9 cellular contexts compared by ENCODE assay signal in the genomic region with DNA sequence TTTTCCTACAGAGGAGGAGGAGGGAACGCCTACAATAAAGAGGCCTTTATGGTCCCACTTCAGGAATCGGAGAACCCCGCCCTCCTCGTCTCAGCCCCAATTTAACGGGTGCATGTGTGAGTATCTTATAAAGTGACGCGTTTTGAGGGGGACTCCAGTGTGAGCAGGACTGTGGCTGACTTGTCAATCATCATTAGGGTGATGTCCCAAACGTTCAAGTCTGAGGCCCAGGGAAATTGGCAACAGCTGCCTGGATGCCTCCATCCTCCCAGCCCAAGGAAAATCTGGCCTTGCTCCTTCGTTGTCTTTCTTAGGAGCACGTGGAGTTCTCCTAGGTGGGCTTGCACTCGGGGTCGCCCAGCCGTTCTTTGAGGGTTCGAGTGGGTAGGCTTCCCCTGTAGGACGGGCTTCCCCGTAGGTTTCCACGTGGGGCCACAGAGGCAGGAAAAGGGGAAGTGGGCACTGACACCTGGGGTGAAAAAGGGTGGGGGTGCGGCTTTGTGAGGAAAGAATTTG. TPM values are rescaled to one million over a fixed set of nuclear protein-coding genes. Genes with fewer than 3 reads are reported as not detected.
DNase-seq lines count a peak whose midpoint lies in the region; ATAC-seq, FAIRE-seq and TF ChIP-seq lines count a peak whose summit lies in the region.
"Had no signal": no experiment of that assay in that cellular context is flagged by ENCODE, and none has a peak within 500 bp of the region (broad histone marks: within the 10 kb centered on the region; RNA-seq: fewer than 3 reads in every experiment).

No MANE protein-coding gene starts in this region.

- H3K36me3 Mint-ChIP-seq in neural crest cell (ENCODE audit: low read depth) = no peaks in the 10 kb centered on the region

- H3K36me3 ChIP-seq in ACC112 (ENCODE audit: insufficient read depth, low read length) = peaks cover 21% of the 10 kb centered on the region
- peaks cover 2 to 10% of the 10 kb centered on the region in 2 experiments for H3K36me3 ChIP-seq in endothelial cell of umbilical vein (ENCODE audit: control insufficient read depth in 2 of 2, extremely low read depth in 1 of 2, insufficient read depth in 2 of 2, low read length in 2 of 2)

- H3K27me3 ChIP-seq in ACC112 (ENCODE audit: insufficient read depth, low read length) (no peaks in the 10 kb centered on the region), endothelial cell of umbilical vein (ENCODE audit: control insufficient read depth in 2 of 2, insufficient read depth in 2 of 2, low read length in 2 of 2) (no peaks in the 10 kb centered on the region)

- H3K4me3 ChIP-seq in ACC112 (ENCODE audit: low read depth, low read length) (peak overlapping the region; percentile 86), endothelial cell of umbilical vein (replicated peaks in 1 of 3; ENCODE audit: insufficient read depth in 1 of 3, low read depth in 1 of 3, low read length in 3 of 3) (peak overlapping the region in 2 of 3 experiments; percentile 27 to 30)

- FAIRE-seq in endothelial cell of umbilical vein (lab: Jason Lieb, UNC) = no peak

- peaks cover 14% of the 10 kb centered on the region for H3K4me1 ChIP-seq in ACC112 (ENCODE audit: control insufficient read depth, insufficient read depth, low read length, unreplicated experiment)
- peaks cover 26% of the 10 kb centered on the region for H3K4me1 ChIP-seq in endothelial cell of umbilical vein (ENCODE audit: control insufficient read depth, extremely low read depth, insufficient read depth, low read length)

- intact Hi-C loops in endothelial cell of umbilical vein (cut with micrococcal nuclease) = no loop called here

- TF ChIP-seq CTCF in endothelial cell of umbilical vein (IDR thresholded peaks at IDR 0.05; ENCODE audit: extremely low read depth in 1 of 2, insufficient read depth in 1 of 2, low read depth in 1 of 2, low read length in 2 of 2) = no peak
- no peak for TF ChIP-seq CTCF in neural crest cell (conservative IDR thresholded peaks at IDR 0.05)

- peak overlapping the region; percentile 99 for H3K27ac Mint-ChIP-seq in neural crest cell (ENCODE audit: unreplicated experiment)

- peaks cover 19% of the 10 kb centered on the region for H4K20me1 ChIP-seq in endothelial cell of umbilical vein (replicated peaks; ENCODE audit: control insufficient read depth, extremely low read depth, insufficient read depth, low read length)

- H3K9me3 ChIP-seq in endothelial cell of umbilical vein (replicated peaks; ENCODE audit: control insufficient read depth, insufficient read depth, low read length) = no peaks in the 10 kb centered on the region

- CTCF ChIA-PET in endothelial cell of umbilical vein (lab: Charles Lee) = interaction anchor here (1.0 to 1.8 kb wide), 4 partner anchors 62 to 148 kb away, joined by 3 to 4 read pairs (median 3); no protein-coding TSS in a partner anchor

- POLR2A ChIA-PET in endothelial cell of umbilical vein (lab: Charles Lee) = interaction anchor here (0.8 to 1.5 kb wide), 4 partner anchors 11 to 80 kb away, joined by 3 to 7 read pairs (median 3); no protein-coding TSS in a partner anchor

- BruUV-seq in endothelial cell of umbilical vein (replicated peaks; lab: Mats Ljungman, UMichigan) = TSS peak; percentile 98

- H3K27me3 Mint-ChIP-seq in neural crest cell (ENCODE audit: low read depth) = no peaks in the 10 kb centered on the region

- H3K4me2 ChIP-seq in endothelial cell of umbilical vein (ENCODE audit: insufficient read depth, low read length) = peak overlapping the region; percentile 18

- dilution Hi-C loops in endothelial cell of umbilical vein (cut with MboI; ENCODE audit: extremely low pct_ligation_motif_present, low sequenced_read_pairs) = no loop called here

- no peaks in the 10 kb centered on the region for H3K9me1 ChIP-seq in endothelial cell of umbilical vein (replicated peaks; ENCODE audit: control insufficient read depth, extremely low read depth, insufficient read depth, low read length)

- H3K9me3 Mint-ChIP-seq in neural crest cell = no peaks in the 10 kb centered on the region

- H3K4me3 Mint-ChIP-seq in neural crest cell = peak overlapping the region; percentile 87

- peak overlapping the region; percentile 63 for H3K27ac ChIP-seq in ACC112 (ENCODE audit: low read depth, low read length)
- peak overlapping the region; percentile 62 for H3K27ac ChIP-seq in endothelial cell of umbilical vein (ENCODE audit: insufficient read depth, low read depth, low read length)

- peak; percentile 19 for ATAC-seq in GM18858 (IDR thresholded peaks at IDR 0.05; ENCODE audit: unreplicated experiment)
- peak; percentile 36 for ATAC-seq in HG03025 (IDR thresholded peaks at IDR 0.05; ENCODE audit: low FRiP score, unreplicated experiment)

- peaks cover 40% of the 10 kb centered on the region for H3K4me1 Mint-ChIP-seq in neural crest cell

- H2AFZ ChIP-seq in ACC112 (ENCODE audit: low read length, unreplicated experiment) (peak overlapping the region; percentile 73), endothelial cell of umbilical vein (ENCODE audit: low read depth, low read length) (peak overlapping the region; percentile 28)

- TF ChIP-seq POLR2A in endothelial cell of umbilical vein (IDR thresholded peaks at IDR 0.05; ENCODE audit: low read depth, low read length) = no peak

- H3K9ac ChIP-seq in endothelial cell of umbilical vein (replicated peaks; ENCODE audit: extremely low read depth, insufficient read depth, low read length) = peak overlapping the region; percentile 94

- H3K79me2 ChIP-seq in ACC112 (ENCODE audit: control insufficient read depth, insufficient read depth, low read length, unreplicated experiment) = peaks cover 36% of the 10 kb centered on the region
- peaks cover 40% of the 10 kb centered on the region for H3K79me2 ChIP-seq in endothelial cell of umbilical vein (ENCODE audit: control insufficient read depth, insufficient read depth, low read length)

- DNase-seq in RPMI8226 = peak; percentile 95
- no peak for DNase-seq in endothelial cell of umbilical vein (ENCODE audit: low read depth, low spot score)
- DNase-seq in neural crest cell (ENCODE audit: low read depth, low spot score) = no peak
- no peak for DNase-seq in hippocampal formation (lab: John Stamatoyannopoulos, UW)
- no peak for DNase-seq in T-helper 9 cell

TF ChIP-seq in endothelial cell of umbilical vein, 7 proteins besides CTCF, POLR2A, EP300 and RAD21:
- no peak for TF ChIP-seq JUN (IDR thresholded peaks at IDR 0.05; ENCODE audit: borderline replicate concordance, insufficient read depth, insufficient read length, low read depth)
- TF ChIP-seq POLR2AphosphoS5 (IDR thresholded peaks at IDR 0.05; ENCODE audit: insufficient read depth, low read depth, low read length) = no peak
- TF ChIP-seq FOS (IDR thresholded peaks at IDR 0.05; ENCODE audit: borderline replicate concordance, insufficient read depth, low read length) = no peak
- TF ChIP-seq EZH2 (IDR thresholded peaks at IDR 0.05; ENCODE audit: borderline replicate concordance, low read depth, low read length, severe bottlenecking) = no peak
- TF ChIP-seq MYC (IDR thresholded peaks at IDR 0.05; ENCODE audit: low read depth, low read length) = no peak

RNA-seq across cellular contexts. Expression of gene HERPUD1, which starts 0.6 kb away (rescaled TPM):
- total RNA-seq in endothelial cell of umbilical vein = 101 and 109 TPM in 2 replicates
- 105 and 107 TPM in 2 replicates for polyA plus RNA-seq in endothelial cell of umbilical vein
- polyA plus RNA-seq in endothelial cell of umbilical vein (2011; cell fraction: cytosol; rRNA removed) = 79.8 and 103 TPM in 2 replicates
- polyA plus RNA-seq in endothelial cell of umbilical vein (2011; cell fraction: nucleus; rRNA removed) = 233 and 249 TPM in 2 replicates
- 83.3 and 94.7 TPM in 2 replicates for polyA plus RNA-seq in endothelial cell of umbilical vein (2012)
- 239 and 250 TPM in 2 replicates for polyA minus RNA-seq in endothelial cell of umbilical vein
- 66.9 TPM for polyA minus RNA-seq in endothelial cell of umbilical vein (2011; cell fraction: cytosol; rRNA and poly(A)+ RNA removed)
- 262 and 391 TPM in 2 replicates for polyA minus RNA-seq in endothelial cell of umbilical vein (2011; cell fraction: nucleus; rRNA and poly(A)+ RNA removed)
- 32.9 and 34.0 TPM in 2 replicates for total RNA-seq in neural crest cell

RNA-seq across cellular contexts. Expression of gene CETP, which starts 30.4 kb away (rescaled TPM):
- total RNA-seq in endothelial cell of umbilical vein = 2.8 and 3.3 TPM in 2 replicates
- polyA plus RNA-seq in endothelial cell of umbilical vein = 1.9 and 2.2 TPM in 2 replicates
- 1.8 and 2.2 TPM in 2 replicates for polyA plus RNA-seq in endothelial cell of umbilical vein (2011; cell fraction: cytosol; rRNA removed)
- 1.6 and 1.9 TPM in 2 replicates for polyA plus RNA-seq in endothelial cell of umbilical vein (2011; cell fraction: nucleus; rRNA removed)
- 0.30 and 0.75 TPM in 2 replicates for polyA plus RNA-seq in endothelial cell of umbilical vein (2012)
- polyA minus RNA-seq in endothelial cell of umbilical vein = 1.1 and 2.3 TPM in 2 replicates
- not detected for polyA minus RNA-seq in endothelial cell of umbilical vein (2011; cell fraction: cytosol; rRNA and poly(A)+ RNA removed)
- 0.24 and 0.38 TPM in 2 replicates for polyA minus RNA-seq in endothelial cell of umbilical vein (2011; cell fraction: nucleus; rRNA and poly(A)+ RNA removed)
- not detected in 2 replicates for total RNA-seq in neural crest cell
- total RNA-seq: renal cortical epithelial cell had no signal

RNA-seq across cellular contexts. Expression of gene NLRC5, which starts 58.0 kb away (rescaled TPM):
- total RNA-seq in endothelial cell of umbilical vein (20.1 and 26.3 TPM in 2 replicates), neural crest cell (0.26 TPM in 1 of 2 replicates, not detected in the other)
- polyA plus RNA-seq in endothelial cell of umbilical vein = 7.4 and 8.0 TPM in 2 replicates
- 5.1 and 5.7 TPM in 2 replicates for polyA plus RNA-seq in endothelial cell of umbilical vein (2011; cell fraction: cytosol; rRNA removed)
- polyA plus RNA-seq in endothelial cell of umbilical vein (2011; cell fraction: nucleus; rRNA removed) = 33.9 and 47.2 TPM in 2 replicates
- polyA plus RNA-seq in endothelial cell of umbilical vein (2012) = 11.6 and 14.4 TPM in 2 replicates
- 14.2 and 18.8 TPM in 2 replicates for polyA minus RNA-seq in endothelial cell of umbilical vein
- 17.2 TPM for polyA minus RNA-seq in endothelial cell of umbilical vein (2011; cell fraction: cytosol; rRNA and poly(A)+ RNA removed)
- polyA minus RNA-seq in endothelial cell of umbilical vein (2011; cell fraction: nucleus; rRNA and poly(A)+ RNA removed) = 33.6 and 37.9 TPM in 2 replicates

Comparison
In these comparisons a context has a peak if more than half of its experiments do, and no peak if none do; other contexts are left out.
1. RNA of gene NLRC5, which starts 58.0 kb away (total RNA-seq): 20.1 to 26.3 TPM in endothelial cell of umbilical vein; 0.26 TPM in neural crest cell; every median in the first group is over 10 times any median in the second.